In the genomic region with DNA sequence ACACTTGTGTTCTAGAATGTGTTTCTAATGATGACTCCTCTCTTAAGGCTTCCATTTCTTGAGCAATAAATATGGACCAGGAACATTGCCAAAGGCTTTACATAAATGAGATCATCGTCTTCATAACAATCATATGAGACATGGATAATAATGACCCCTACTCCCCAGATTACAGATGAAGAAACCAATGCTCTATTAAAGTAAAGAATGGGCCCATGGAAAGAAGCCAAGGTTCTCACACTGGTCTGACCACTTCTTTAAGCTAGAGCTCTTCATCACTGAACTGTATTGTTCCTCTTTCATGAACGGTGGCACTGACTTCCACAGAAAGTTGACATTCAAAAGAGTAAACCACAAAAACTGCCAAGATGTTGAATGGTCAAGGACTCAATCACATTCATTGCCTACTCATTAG, we compare ENCODE assay signal across 10 cellular contexts.
DNase-seq lines count a peak whose midpoint lies in the region; ATAC-seq, FAIRE-seq and TF ChIP-seq lines count a peak whose summit lies in the region.
"Had no signal": no experiment of that assay in that cellular context is flagged by ENCODE, and none has a peak within 500 bp of the region (broad histone marks: within the 10 kb centered on the region; RNA-seq: fewer than 3 reads in every experiment).

No MANE protein-coding gene starts in this region.

- H3K27ac ChIP-seq in HL-60 (replicated peaks) (peak overlapping the region; percentile 35; the same call in 1 of the 2 replicates), GM12878 (ENCODE audit: control insufficient read depth, insufficient read depth) (no peak overlapping the region)

- FAIRE-seq in GM12878 (lab: Jason Lieb, UNC) = no peak
- FAIRE-seq: TTC549 had no signal

- no peak for TF ChIP-seq POLR2A in GM12878 (IDR thresholded peaks at IDR 0.05; ENCODE audit: low read depth, low read length)

- SMC1A ChIA-PET in GM12878 (lab: Charles Lee; ENCODE audit: uncharacterized antibody, unreplicated experiment) = interaction anchor here (0.5 to 11.5 kb wide), 16 partner anchors 13 to 418 kb away, joined by 3 to 102 read pairs (median 6); no protein-coding TSS in a partner anchor

- no peaks in the 10 kb centered on the region for H3K79me2 ChIP-seq in GM12878 (ENCODE audit: control insufficient read depth, insufficient read depth, low read length)

- no peaks in the 10 kb centered on the region for H3K9me3 ChIP-seq in GM12878 (replicated peaks; ENCODE audit: control insufficient read depth, insufficient read depth, low read length)

- CTCF ChIA-PET in GM12878 (lab: Yijun Ruan, JAX) = interaction anchor here (0.8 to 1.4 kb wide), 7 partner anchors 9 to 187 kb away, joined by 3 to 4 read pairs (median 3); no protein-coding TSS in a partner anchor

- no TSS peak for BruUV-seq in GM12878 (replicated peaks; lab: Mats Ljungman, UMichigan)

- H3K27me3 ChIP-seq in HL-60 (ENCODE audit: insufficient read depth, poor library complexity, severe bottlenecking) (no peaks in the 10 kb centered on the region), GM12878 (replicated peaks in 1 of 2; ENCODE audit: control insufficient read depth in 2 of 2, insufficient read depth in 2 of 2, low read length in 1 of 2) (no peaks in the 10 kb centered on the region)

- RAD21 ChIA-PET in GM12878 (lab: Charles Lee; ENCODE audit: unreplicated experiment) = interaction anchor here (0.6 to 11.5 kb wide), 11 partner anchors 11 to 1967 kb away, joined by 4 to 102 read pairs (median 4); no protein-coding TSS in a partner anchor

- TF ChIP-seq RAD21 in GM12878 (IDR thresholded peaks at IDR 0.05; ENCODE audit: insufficient read depth, low read depth, low read length) = no peak

- 42% methylated on average over 2 of the region's 2 CpGs for WGBS in GM12878 (ENCODE audit: insufficient coverage, insufficient replicate concordance, low lambda C conversion rate, missing lambda C conversion rate)

- H3K4me3 ChIP-seq in HL-60 (replicated peaks; ENCODE audit: insufficient read depth, low read length) (no peak overlapping the region), GM12878 (no peak overlapping the region)

- in situ Hi-C loops in GM12878 (cut with MboI) = no loop called here

- H3K9ac ChIP-seq in GM12878 (ENCODE audit: control insufficient read depth, insufficient read depth, low read length) = no peak overlapping the region

- intact Hi-C loops in GM12878 (cut with micrococcal nuclease; ENCODE audit: unreplicated experiment) = loop anchor here (2.0 kb wide), 1 partner anchor 48 kb away; no protein-coding TSS in a partner anchor

- no peak overlapping the region for H2AFZ ChIP-seq in GM12878 (ENCODE audit: control insufficient read depth, low read depth, low read length)

- POLR2A ChIA-PET in GM12878 (lab: Charles Lee) = interaction anchor here (0.6 to 2.0 kb wide), 6 partner anchors 11 to 66 kb away, joined by 3 to 9 read pairs (median 4); no protein-coding TSS in a partner anchor

- no peaks in the 10 kb centered on the region for H3K36me3 ChIP-seq in GM12878 (ENCODE audit: control insufficient read depth in 2 of 2, insufficient read depth in 2 of 2, low read length in 1 of 2)

- ATAC-seq in GM12878 (peak; percentile 75), GM18873 (IDR thresholded peaks at IDR 0.05; ENCODE audit: low FRiP score, unreplicated experiment) (no peak)

- peaks cover 14% of the 10 kb centered on the region for H3K4me1 ChIP-seq in GM12878 (ENCODE audit: control insufficient read depth, insufficient read depth, low read length)

- no peak for TF ChIP-seq CTCF in HL-60 (IDR thresholded peaks at IDR 0.05; ENCODE audit: insufficient read depth, low read length)
- no peak for TF ChIP-seq CTCF in GM12878 (IDR thresholded peaks at IDR 0.05 in 2 of 3, conservative IDR thresholded peaks at IDR 0.05 in 1 of 3; ENCODE audit: control insufficient read depth in 2 of 3, extremely low read depth in 1 of 3, insufficient read depth in 1 of 3, low read depth in 3 of 3, low read length in 3 of 3)

- no peak for TF ChIP-seq EP300 in GM12878 (IDR thresholded peaks at IDR 0.05; ENCODE audit: borderline replicate concordance in 1 of 2, control insufficient read depth in 1 of 2, low read depth in 2 of 2, low read length in 2 of 2)

- H3K4me2 ChIP-seq in GM12878 (ENCODE audit: control insufficient read depth, insufficient read depth) = no peak overlapping the region

- DNase-seq in SKM-1 treated with dmso at 0.1 percent for 144 hours (lab: John Stamatoyannopoulos, UW; ENCODE audit: unreplicated experiment) = peak; percentile 40
- no peak for DNase-seq in SKM-1 (lab: John Stamatoyannopoulos, UW; ENCODE audit: unreplicated experiment)
- DNase-seq in HL-60 (ENCODE audit: low read depth in 1 of 2, low spot score in 1 of 2) = peak in 1 of 2 experiments; percentile 31
- peak; percentile 55 for DNase-seq in GM12878 (ENCODE audit: low read depth, low spot score)
- peak; percentile 62 for DNase-seq in stromal cell of bone marrow (ENCODE audit: low read depth)
- DNase-seq in central memory CD4-positive, alpha-beta T cell = no peak
- DNase-seq in T-helper 2 cell = no peak
- DNase-seq: CD4-positive, CD25-positive, alpha-beta regulatory T cell had no signal

- no peaks in the 10 kb centered on the region for H4K20me1 ChIP-seq in GM12878 (ENCODE audit: control insufficient read depth, insufficient read depth)

TF ChIP-seq in GM12878, 131 proteins besides CTCF, POLR2A, EP300 and RAD21 (continues in another document):
- TF ChIP-seq RB1 (IDR thresholded peaks at IDR 0.05; ENCODE audit: borderline replicate concordance) = no peak
- 0 out of 2 replicates have a peak, but pooled peaks have one; percentile 36 for TF ChIP-seq NR2F1 (conservative IDR thresholded peaks at IDR 0.05)
- no peak for TF ChIP-seq PAX5 (IDR thresholded peaks at IDR 0.05; ENCODE audit: borderline replicate concordance, low read depth, low read length)
- TF ChIP-seq POLR2AphosphoS5 (IDR thresholded peaks at IDR 0.05; ENCODE audit: low read length) = no peak
- TF ChIP-seq RUNX3 (IDR thresholded peaks at IDR 0.05; ENCODE audit: low read length) = peak; percentile 69; the same call in 1 of the 2 replicates
- no peak for TF ChIP-seq SIN3A (IDR thresholded peaks at IDR 0.05; ENCODE audit: low read depth, low read length)
- TF ChIP-seq NFIC (IDR thresholded peaks at IDR 0.05; ENCODE audit: low read depth, low read length) = peak; percentile 43; the same call in 1 of the 2 replicates
- no peak for TF ChIP-seq NBN (IDR thresholded peaks at IDR 0.05)
- no peak for TF ChIP-seq SREBF2 (IDR thresholded peaks at IDR 0.05; ENCODE audit: low read length)
- no peak for TF ChIP-seq CBFB (IDR thresholded peaks at IDR 0.05; ENCODE audit: low read depth)
- TF ChIP-seq MTA3 (IDR thresholded peaks at IDR 0.05; ENCODE audit: borderline replicate concordance, low read length) = no peak
- no peak for TF ChIP-seq STAT3 (IDR thresholded peaks at IDR 0.05; ENCODE audit: low read depth, low read length)
- no peak for TF ChIP-seq ZNF622 (IDR thresholded peaks at IDR 0.05)
- no peak for TF ChIP-seq EZH2 (IDR thresholded peaks at IDR 0.05; ENCODE audit: borderline replicate concordance, control insufficient read depth, low read depth, low read length)
- no peak for TF ChIP-seq NR2C1 (IDR thresholded peaks at IDR 0.05)
- no peak for TF ChIP-seq TCF12 (IDR thresholded peaks at IDR 0.05; ENCODE audit: low read depth, low read length)
- no peak for TF ChIP-seq MXI1 (IDR thresholded peaks at IDR 0.05; ENCODE audit: low read depth, low read length)
- no peak for TF ChIP-seq CREB1 (IDR thresholded peaks at IDR 0.05; ENCODE audit: low read depth)
- no peak for TF ChIP-seq LARP7 (IDR thresholded peaks at IDR 0.05)
- peak; percentile 41 for TF ChIP-seq ATF7 (IDR thresholded peaks at IDR 0.05; ENCODE audit: low read depth)
- TF ChIP-seq JUND (IDR thresholded peaks at IDR 0.05; ENCODE audit: low read depth, low read length) = no peak
- TF ChIP-seq, protein P1, sequence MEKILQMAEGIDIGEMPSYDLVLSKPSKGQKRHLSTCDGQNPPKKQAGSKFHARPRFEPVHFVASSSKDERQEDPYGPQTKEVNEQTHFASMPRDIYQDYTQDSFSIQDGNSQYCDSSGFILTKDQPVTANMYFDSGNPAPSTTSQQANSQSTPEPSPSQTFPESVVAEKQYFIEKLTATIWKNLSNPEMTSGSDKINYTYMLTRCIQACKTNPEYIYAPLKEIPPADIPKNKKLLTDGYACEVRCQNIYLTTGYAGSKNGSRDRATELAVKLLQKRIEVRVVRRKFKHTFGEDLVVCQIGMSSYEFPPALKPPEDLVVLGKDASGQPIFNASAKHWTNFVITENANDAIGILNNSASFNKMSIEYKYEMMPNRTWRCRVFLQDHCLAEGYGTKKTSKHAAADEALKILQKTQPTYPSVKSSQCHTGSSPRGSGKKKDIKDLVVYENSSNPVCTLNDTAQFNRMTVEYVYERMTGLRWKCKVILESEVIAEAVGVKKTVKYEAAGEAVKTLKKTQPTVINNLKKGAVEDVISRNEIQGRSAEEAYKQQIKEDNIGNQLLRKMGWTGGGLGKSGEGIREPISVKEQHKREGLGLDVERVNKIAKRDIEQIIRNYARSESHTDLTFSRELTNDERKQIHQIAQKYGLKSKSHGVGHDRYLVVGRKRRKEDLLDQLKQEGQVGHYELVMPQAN (conservative IDR thresholded peaks at IDR 0.05) = no peak
- no peak for TF ChIP-seq SMAD5 (IDR thresholded peaks at IDR 0.05; ENCODE audit: low read depth)
- no peak for TF ChIP-seq MEF2B (IDR thresholded peaks at IDR 0.05; ENCODE audit: partially characterized antibody, poor library complexity, severe bottlenecking)
- TF ChIP-seq MTA2 (IDR thresholded peaks at IDR 0.05; ENCODE audit: low read depth) = peak; percentile 56
- no peak for TF ChIP-seq ZBTB33 (IDR thresholded peaks at IDR 0.05)

Comparison
In these comparisons a context has a peak if more than half of its experiments do, and no peak if none do; other contexts are left out.
1. DNase-seq: peak in SKM-1 treated with dmso at 0.1 percent for 144 hours (single experiment), GM12878 (single experiment) and stromal cell of bone marrow (single experiment); none in SKM-1 (single experiment), central memory CD4-positive, alpha-beta T cell (single experiment) and T-helper 2 cell (0 of 5).